Comparison of ENCODE assay signal across 9 cellular contexts in the genomic region with DNA sequence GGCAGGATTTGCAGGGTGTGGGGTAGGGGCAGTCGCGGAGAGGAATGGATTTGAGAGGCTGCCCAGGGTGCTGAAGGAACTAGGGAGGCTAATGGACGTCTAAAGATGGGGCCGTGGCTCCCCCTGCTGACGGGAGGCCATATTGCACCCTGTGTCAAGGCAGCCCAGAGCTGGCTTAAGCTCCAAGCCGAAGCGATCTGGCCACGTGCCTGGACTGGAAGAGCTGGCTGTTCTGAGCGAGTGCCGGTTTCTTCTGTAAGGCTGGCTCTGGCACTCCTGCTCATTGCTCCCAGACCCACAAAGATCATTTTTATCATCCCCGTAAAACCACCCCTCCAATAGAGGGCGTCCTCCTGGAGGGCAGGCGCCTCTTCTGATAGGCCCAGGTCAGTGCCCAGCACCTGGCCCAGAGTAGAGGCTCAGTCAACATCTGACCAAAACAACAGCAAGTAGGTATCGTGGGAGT. TPM values are rescaled to one million over a fixed set of nuclear protein-coding genes. Genes with fewer than 3 reads are reported as not detected.
DNase-seq lines count a peak whose midpoint lies in the region; ATAC-seq and TF ChIP-seq lines count a peak whose summit lies in the region.
"Had no signal": no experiment of that assay in that cellular context is flagged by ENCODE, and none has a peak within 500 bp of the region (broad histone marks: within the 10 kb centered on the region; RNA-seq: fewer than 3 reads in every experiment).

No MANE protein-coding gene starts in this region.

- peak overlapping the region in 6 of 8 donors; percentile 41 to 82 (median 74) for H3K4me3 Mint-ChIP-seq in naive B cell

- H4K20me1 ChIP-seq in OCI-LY1 (ENCODE audit: insufficient read depth, low read length), result no peaks in the 10 kb centered on the region

- H3K27ac Mint-ChIP-seq in naive B cell, result peak overlapping the region in 2 of 6 donors; percentile 27 to 40

- H3K36me3 Mint-ChIP-seq in naive B cell, result peaks cover 0 to 7% of the 10 kb centered on the region in 2 donors

- no peaks in the 10 kb centered on the region for H3K79me2 ChIP-seq in OCI-LY1 (ENCODE audit: insufficient read depth, low read length)

- peak; percentile 81 for TF ChIP-seq CTCF in OCI-LY1 (IDR thresholded peaks at IDR 0.05; ENCODE audit: low read length)

- H2AFZ ChIP-seq in OCI-LY1 (ENCODE audit: low read length), result no peak overlapping the region

- no peaks in the 10 kb centered on the region for H3K9me2 ChIP-seq in OCI-LY1 (ENCODE audit: low read depth, low read length)

- no peaks in the 10 kb centered on the region for H3F3A ChIP-seq in OCI-LY1 (ENCODE audit: insufficient read depth, low read length)

- peaks cover 14 to 37% (median 18%) of the 10 kb centered on the region in 3 donors for H3K27me3 Mint-ChIP-seq in naive B cell

- no peaks in the 10 kb centered on the region for H3K36me3 ChIP-seq in OCI-LY1 (ENCODE audit: insufficient read depth, low read length)

- ATAC-seq in esophagus mucosa (peak; percentile 91), naive B cell (ENCODE audit: low read depth in 2 of 2) (peak; percentile 77 to 81)

- no peaks in the 10 kb centered on the region for H3K27me3 ChIP-seq in OCI-LY1 (ENCODE audit: insufficient read depth, low read length)

- DNase-seq in GM04504 (ENCODE audit: low read depth), result peak; percentile 32
- peak; percentile 64 for DNase-seq in HT1080 (ENCODE audit: low read depth)
- peak; percentile 71 for DNase-seq in activated T-cell treated with anti-CD3 and anti-CD28 coated beads for 4 hours
- peak; percentile 64 for DNase-seq in naive B cell
- peak; percentile 45 to 52 for DNase-seq in stimulated activated CD8-positive, alpha-beta memory T cell treated with anti-CD3 and anti-CD28 coated beads, Interleukin-7, amount 100 ng/mL, for 48 hours (ENCODE audit: extremely low read depth in 1 of 2, low read depth in 1 of 2)
- no peak for DNase-seq in NCI-H510A treated with DMSO at 0.1 percent for 48 hours (lab: John Stamatoyannopoulos, UW)

- peaks cover 4% of the 10 kb centered on the region for H3K4me1 ChIP-seq in OCI-LY1 (ENCODE audit: insufficient read depth, low read length, severe bottlenecking)

- peak overlapping the region; percentile 31 for H3K4me3 ChIP-seq in OCI-LY1 (ENCODE audit: low read depth, low read length, poor library complexity, severe bottlenecking)

- no peak overlapping the region; the same call in 1 of the 2 replicates for H3K9ac ChIP-seq in OCI-LY1 (ENCODE audit: low read length)

- H3K4me2 ChIP-seq in OCI-LY1 (ENCODE audit: low read length), result peak overlapping the region; percentile 45; the same call in 1 of the 2 replicates

- H3K4me1 Mint-ChIP-seq in naive B cell, result peaks cover 9 to 12% (median 10%) of the 10 kb centered on the region in 3 donors

- H3K9me3 ChIP-seq in OCI-LY1 (ENCODE audit: low read length), result no peaks in the 10 kb centered on the region

- no peak overlapping the region for H3K27ac ChIP-seq in OCI-LY1 (ENCODE audit: low read depth, low read length, poor library complexity, severe bottlenecking)

- peaks cover 0 to 7% (median 6%) of the 10 kb centered on the region in 7 donors for H3K9me3 Mint-ChIP-seq in naive B cell

RNA-seq across cellular contexts. Expression of gene PNCK, which starts 5.6 kb away (rescaled TPM):
- not detected in 2 replicates for total RNA-seq in HT1080 (2014; rRNA removed; shearing (Covaris generic))
- polyA plus RNA-seq in HT1080 (2015; cell fraction: cytosol; rRNA removed), result not detected in 2 replicates
- polyA plus RNA-seq in HT1080 (2015; cell fraction: nucleus; rRNA removed), result 0.71 and 0.92 TPM in 2 replicates
- total RNA-seq in esophagus mucosa, result 1.00 TPM
- not detected for polyA plus RNA-seq in naive B cell (ENCODE audit: low read depth in 6 of 6)
- total RNA-seq: skeletal muscle tissue had no signal

RNA-seq across cellular contexts. Expression of gene SLC6A8, which starts 19.8 kb away (rescaled TPM):
- total RNA-seq in HT1080 (2014; rRNA removed; shearing (Covaris generic)), result 33.2 and 61.3 TPM in 2 replicates
- 44.9 and 48.7 TPM in 2 replicates for polyA plus RNA-seq in HT1080 (2015; cell fraction: cytosol; rRNA removed)
- polyA plus RNA-seq in HT1080 (2015; cell fraction: nucleus; rRNA removed), result 52.8 and 57.3 TPM in 2 replicates
- total RNA-seq in esophagus mucosa, result 62.0 TPM
- under 1 TPM in 3 of 6 donors, not detected in 3; 0.06 to 0.78 (median 0.23) TPM for polyA plus RNA-seq in naive B cell (ENCODE audit: low read depth in 6 of 6)

RNA-seq across cellular contexts. Expression of gene DUSP9, which starts 21.0 kb away (rescaled TPM):
- not detected in 2 replicates for total RNA-seq in HT1080 (2014; rRNA removed; shearing (Covaris generic))
- not detected in 2 replicates for polyA plus RNA-seq in HT1080 (2015; cell fraction: cytosol; rRNA removed)
- polyA plus RNA-seq in HT1080 (2015; cell fraction: nucleus; rRNA removed), result not detected in 2 replicates
- total RNA-seq in esophagus mucosa, result 0.76 TPM
- not detected for polyA plus RNA-seq in naive B cell (ENCODE audit: low read depth in 6 of 6)
- total RNA-seq: skeletal muscle tissue had no signal

RNA-seq across cellular contexts. Expression of gene BCAP31, which starts 56.2 kb away (rescaled TPM):
- 197 and 234 TPM in 2 replicates for total RNA-seq in HT1080 (2014; rRNA removed; shearing (Covaris generic))
- polyA plus RNA-seq in HT1080 (2015; cell fraction: cytosol; rRNA removed), result 283 and 322 TPM in 2 replicates
- 174 and 261 TPM in 2 replicates for polyA plus RNA-seq in HT1080 (2015; cell fraction: nucleus; rRNA removed)
- total RNA-seq in esophagus mucosa, result 191 TPM
- 100 to 1,000 TPM; 228 to 369 (median 252) TPM for polyA plus RNA-seq in naive B cell (ENCODE audit: low read depth in 6 of 6)

RNA-seq across cellular contexts. Expression of gene ABCD1, which starts 56.7 kb away (rescaled TPM):
- total RNA-seq in HT1080 (2014; rRNA removed; shearing (Covaris generic)), result 1.5 and 1.9 TPM in 2 replicates
- polyA plus RNA-seq in HT1080 (2015; cell fraction: cytosol; rRNA removed), result 6.2 and 6.8 TPM in 2 replicates
- 10.0 and 10.2 TPM in 2 replicates for polyA plus RNA-seq in HT1080 (2015; cell fraction: nucleus; rRNA removed)
- 2.5 TPM for total RNA-seq in esophagus mucosa
- 1 to 10 TPM; 2.2 to 6.2 (median 5.2) TPM for polyA plus RNA-seq in naive B cell (ENCODE audit: low read depth in 6 of 6)
